Comparison of ENCODE assay signal across 17 cellular contexts in genomic region chr12:52152905-52153317, GRCh38. TPM values are rescaled to one million over a fixed set of nuclear protein-coding genes. Genes with fewer than 3 reads are reported as not detected.
DNase-seq lines count a peak whose midpoint lies in the region; ATAC-seq, FAIRE-seq and TF ChIP-seq lines count a peak whose summit lies in the region.
"Had no signal": no experiment of that assay in that cellular context is flagged by ENCODE, and none has a peak within 500 bp of the region (broad histone marks: within the 10 kb centered on the region; RNA-seq: fewer than 3 reads in every experiment).

No MANE protein-coding gene starts in this region.

- peak overlapping the region; percentile 97 for H3K4me2 ChIP-seq in A549
- peak overlapping the region; percentile 87 for H3K4me2 ChIP-seq in HCT116 (ENCODE audit: low read length)

- WGBS in A549 (ENCODE audit: missing lambda C conversion rate), result 75% methylated on average over 5 of the region's 5 CpGs

- no peak for TF ChIP-seq EP300 in A549 (IDR thresholded peaks at IDR 0.05)

- H3K27me3 Mint-ChIP-seq in naive thymus-derived CD8-positive, alpha-beta T cell, result peaks cover 2 to 22% (median 10%) of the 10 kb centered on the region in 5 donors
- H3K27me3 Mint-ChIP-seq: activated CD4-positive, alpha-beta T cell treated with anti-CD3 and anti-CD28 coated beads for 36 hours had no signal

- H3K27ac ChIP-seq in A549, result peak overlapping the region; percentile 100
- peak overlapping the region; percentile 100 for H3K27ac ChIP-seq in HCT116 (ENCODE audit: low read depth, low read length)
- H3K27ac ChIP-seq in colonic mucosa, result no peak overlapping the region
- H3K27ac ChIP-seq: adrenal gland had no signal

- no peaks in the 10 kb centered on the region for H3K36me3 ChIP-seq in HCT116 (ENCODE audit: control insufficient read depth in 1 of 2, insufficient read depth in 2 of 2, low read length in 2 of 2)
- H3K36me3 ChIP-seq in colonic mucosa, result no peaks in the 10 kb centered on the region
- H3K36me3 ChIP-seq: adrenal gland, heart right ventricle, thoracic aorta had no signal

- CTCF ChIA-PET in A549 (lab: Yijun Ruan, JAX), result interaction anchor here (0.7 to 19.3 kb wide), 17 partner anchors 9 to 724 kb away, joined by 3 to 833 read pairs (median 4); no protein-coding TSS in a partner anchor
- CTCF ChIA-PET in HCT116 (lab: Charles Lee), result interaction anchor here (1.5 kb wide), 1 partner anchor 174 kb away, joined by 3 read pairs; no protein-coding TSS in a partner anchor

- no peak for FAIRE-seq in A549 (lab: Jason Lieb, UNC)

- H3K9me2 ChIP-seq in HCT116 (ENCODE audit: insufficient read depth), result no peaks in the 10 kb centered on the region

- DNase-seq in A549 (ENCODE audit: low read depth in 1 of 2, low spot score in 1 of 2) (no peak), HCT116 (ENCODE audit: low read depth, low spot score) (no peak), colonic mucosa (no peak)
- DNase-seq in naive thymus-derived CD8-positive, alpha-beta T cell, result peak in 1 of 10 donors; percentile 52
- DNase-seq in activated effector memory CD4-positive, alpha-beta T cell treated with anti-CD3 and anti-CD28 coated beads, Interleukin-2, amount 50 U/mL, for 16 hours, result no peak
- DNase-seq: activated CD4-positive, alpha-beta T cell treated with anti-CD3 and anti-CD28 coated beads for 36 hours; adrenal gland; AML-193; DMS153; NCI-H226; SIG-M5; T1000 had no signal

- RAD21 ChIA-PET in HCT116 (lab: Charles Lee; ENCODE audit: low non-redundant PET in 1 of 2, low total read pairs in 2 of 2, uncharacterized antibody in 2 of 2, unreplicated experiment in 2 of 2), result no interaction called here

- peaks cover 95% of the 10 kb centered on the region for H3K4me1 ChIP-seq in A549
- peaks cover 64 to 95% of the 10 kb centered on the region in 2 experiments for H3K4me1 ChIP-seq in HCT116 (ENCODE audit: control insufficient read depth in 1 of 2, insufficient read depth in 2 of 2, low read length in 2 of 2)
- peaks cover 10% of the 10 kb centered on the region for H3K4me1 ChIP-seq in colonic mucosa

- no peaks in the 10 kb centered on the region for H4K20me1 ChIP-seq in HCT116 (ENCODE audit: insufficient read depth)

- POLR2A ChIA-PET in A549 (lab: Yijun Ruan, JAX), result no interaction called here
- POLR2A ChIA-PET in HCT116 (lab: Charles Lee), result interaction anchor here (1.5 kb wide), 1 partner anchor 722 kb away, joined by 3 read pairs; no protein-coding TSS in a partner anchor
- POLR2A ChIA-PET in naive thymus-derived CD8-positive, alpha-beta T cell (lab: Charles Lee), result no interaction called here

- no TSS peak for BruUV-seq in HCT116 (replicated peaks; lab: Mats Ljungman, UMichigan)

- ATAC-seq in A549 (no peak), HCT116 (no peak), GM21526 (IDR thresholded peaks at IDR 0.05; ENCODE audit: low FRiP score, unreplicated experiment) (no peak), HG03025 (IDR thresholded peaks at IDR 0.05; ENCODE audit: low FRiP score, unreplicated experiment) (no peak), HG03135 (IDR thresholded peaks at IDR 0.05; ENCODE audit: unreplicated experiment) (no peak)
- no peak for ATAC-seq in naive thymus-derived CD8-positive, alpha-beta T cell

- no peaks in the 10 kb centered on the region for H3K27me3 ChIP-seq in HCT116 (ENCODE audit: insufficient read depth, low read length)
- H3K27me3 ChIP-seq in colonic mucosa, result no peaks in the 10 kb centered on the region
- H3K27me3 ChIP-seq: adrenal gland had no signal

- TF ChIP-seq POLR2A in A549 (IDR thresholded peaks at IDR 0.05; ENCODE audit: low read length) (no peak; the same call in 1 of the 2 replicates), HCT116 (IDR thresholded peaks at IDR 0.05; ENCODE audit: borderline replicate concordance, extremely low read depth, insufficient read depth, insufficient read length) (no peak)

- peaks cover 9 to 29% (median 21%) of the 10 kb centered on the region in 4 donors for H3K4me1 Mint-ChIP-seq in naive thymus-derived CD8-positive, alpha-beta T cell

- peak overlapping the region in 7 of 10 donors; percentile 5 to 32 (median 27) for H3K4me3 Mint-ChIP-seq in naive thymus-derived CD8-positive, alpha-beta T cell
- H3K4me3 Mint-ChIP-seq: activated CD4-positive, alpha-beta T cell treated with anti-CD3 and anti-CD28 coated beads for 36 hours had no signal

- H3K9me3 ChIP-seq in A549 (no peaks in the 10 kb centered on the region), HCT116 (ENCODE audit: control insufficient read depth in 1 of 2, insufficient read depth in 1 of 2, low read depth in 1 of 2, low read length in 2 of 2) (no peaks in the 10 kb centered on the region), colonic mucosa (no peaks in the 10 kb centered on the region)
- H3K9me3 ChIP-seq: adrenal gland, heart right ventricle, thoracic aorta had no signal

- intact Hi-C loops in HCT116 (cut with micrococcal nuclease), result no loop called here
- intact Hi-C loops in colonic mucosa (cut with DNase I), result no loop called here

- no peaks in the 10 kb centered on the region for H3K36me3 Mint-ChIP-seq in naive thymus-derived CD8-positive, alpha-beta T cell

- H3K4me3 ChIP-seq in A549 (no peak overlapping the region), HCT116 (replicated peaks in 1 of 2; ENCODE audit: low read depth in 1 of 2, low read length in 2 of 2) (peak overlapping the region; percentile 33 to 41; a peak in 2 of 4 replicates), colonic mucosa (no peak overlapping the region)

- peak overlapping the region; percentile 91 for H3K9ac ChIP-seq in HCT116 (ENCODE audit: low read length)
- peak overlapping the region; percentile 18 to 64 for H3K9ac ChIP-seq in colonic mucosa (ENCODE audit: low read depth in 2 of 2, low read length in 2 of 2)

- H3K9me3 Mint-ChIP-seq in naive thymus-derived CD8-positive, alpha-beta T cell, result no peaks in the 10 kb centered on the region

- H3K79me2 ChIP-seq in HCT116 (ENCODE audit: insufficient read depth, low read length), result no peaks in the 10 kb centered on the region

- no peak overlapping the region for H2AFZ ChIP-seq in HCT116 (ENCODE audit: low read depth, low read length, poor library complexity, severe bottlenecking)

- no peak for TF ChIP-seq RAD21 in A549 (conservative IDR thresholded peaks at IDR 0.05 in 1 of 2, IDR thresholded peaks at IDR 0.05 in 1 of 2)
- TF ChIP-seq RAD21 in HCT116 (IDR thresholded peaks at IDR 0.05; ENCODE audit: low read depth), result no peak

- peak overlapping the region in 1 of 10 donors; percentile 71 for H3K27ac Mint-ChIP-seq in naive thymus-derived CD8-positive, alpha-beta T cell
- H3K27ac Mint-ChIP-seq: activated CD4-positive, alpha-beta T cell treated with anti-CD3 and anti-CD28 coated beads for 36 hours had no signal

- TF ChIP-seq CTCF in A549 (IDR thresholded peaks at IDR 0.05) (no peak), HCT116 (IDR thresholded peaks at IDR 0.05 in 2 of 3, conservative IDR thresholded peaks at IDR 0.05 in 1 of 3; ENCODE audit: borderline replicate concordance in 1 of 3, insufficient read depth in 1 of 3, low read depth in 2 of 3, low read length in 2 of 3) (no peak), colonic mucosa (IDR thresholded peaks at IDR 0.05) (no peak)

TF ChIP-seq in A549, 52 proteins besides CTCF, POLR2A, EP300 and RAD21:
- TF ChIP-seq KDM1A (IDR thresholded peaks at IDR 0.05; ENCODE audit: low read depth), result no peak
- no peak for TF ChIP-seq MYC (IDR thresholded peaks at IDR 0.05; ENCODE audit: borderline replicate concordance, low read length)
- 0 out of 2 replicates have a peak, but pooled peaks have one; percentile 26 for TF ChIP-seq HOXA7 (CRISPR knock-in tag; IDR thresholded peaks at IDR 0.05)
- peak; percentile 63; the same call in 1 of the 2 replicates for TF ChIP-seq FOXS1 (CRISPR knock-in tag; IDR thresholded peaks at IDR 0.05)
- TF ChIP-seq FOSB (CRISPR knock-in tag; IDR thresholded peaks at IDR 0.05), result peak; percentile 73
- TF ChIP-seq E2F6 (IDR thresholded peaks at IDR 0.05; ENCODE audit: borderline replicate concordance, low read depth), result no peak

TF ChIP-seq in HCT116, 20 proteins besides CTCF, POLR2A, EP300 and RAD21:
- TF ChIP-seq REST (IDR thresholded peaks at IDR 0.05; ENCODE audit: low read depth) (no peak), ZFX (IDR thresholded peaks at IDR 0.05) (0 out of 2 replicates have a peak, but pooled peaks have one; percentile 12)
TF ChIP-seq in HCT116: peak in this region for 1.

RNA-seq across cellular contexts. Expression of gene KRT80, which starts 38.9 kb away (rescaled TPM):
- 59.8 and 63.1 TPM in 2 replicates for polyA plus RNA-seq in A549 (2011; rRNA removed)
- 62.9 and 86.5 TPM in 2 replicates for polyA plus RNA-seq in A549 (2012; cell fraction: cytosol; rRNA removed)
- polyA plus RNA-seq in A549 (2012; cell fraction: nucleus; rRNA removed), result 87.4 and 102 TPM in 2 replicates
- 38.3 to 56.4 TPM (median 46.0 TPM) in 3 replicates for polyA plus RNA-seq in A549 (2017; fragmentation: RNase III; extraction: RNeasy Plus Mini Kit Qiagen cat#74134 plus additional on column Dnase treatment)
- 76.5 and 77.5 TPM in 2 replicates for polyA minus RNA-seq in A549 (2011; rRNA and poly(A)+ RNA removed)
- 8.8 TPM for total RNA-seq in HCT116 (2021; ENCODE audit: unreplicated experiment)
- 14.4 and 24.3 TPM in 2 replicates for polyA plus RNA-seq in HCT116 (2012)
- total RNA-seq in colonic mucosa, result 1 to 10 TPM in 1 of 2 donors, under 1 TPM in 1; 0.66 to 4.9 TPM
- not detected for total RNA-seq in naive thymus-derived CD8-positive, alpha-beta T cell
- not detected for polyA plus RNA-seq in naive thymus-derived CD8-positive, alpha-beta T cell
- total RNA-seq: activated CD4-positive, alpha-beta T cell treated with anti-CD3 and anti-CD28 coated beads for 36 hours had no signal

Comparison
In these comparisons a context has a peak if more than half of its experiments do, and no peak if none do; other contexts are left out.
1. H3K4me3 ChIP-seq: peak in HCT116 (2 of 2); none in A549 (single experiment) and colonic mucosa (single experiment).